Comparison of ENCODE assay signal across 10 cellular contexts in the genomic region with DNA sequence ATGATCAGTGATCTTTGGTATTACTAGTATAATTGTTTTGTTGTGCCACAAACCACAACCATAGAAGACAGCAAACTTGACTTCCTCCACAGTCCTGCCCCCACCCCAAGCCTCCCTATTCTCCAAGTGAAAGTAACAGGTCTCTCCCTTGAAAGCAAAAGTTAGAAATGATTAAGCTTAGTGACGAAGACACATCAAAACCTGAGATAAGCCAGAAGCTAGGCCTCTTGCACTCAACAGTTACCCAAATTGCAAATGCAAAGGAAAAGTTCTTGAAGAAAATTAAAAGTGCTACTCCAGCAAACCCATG.
A peak's percentile ranks its signal among the peaks of the same experiment; 100 is the strongest.
DNase-seq lines count a peak whose midpoint lies in the region; ATAC-seq and TF ChIP-seq lines count a peak whose summit lies in the region.
"Had no signal": no experiment of that assay in that cellular context is flagged by ENCODE, and none has a peak within 500 bp of the region (broad histone marks: within the 10 kb centered on the region; RNA-seq: fewer than 3 reads in every experiment).

No MANE protein-coding gene starts in this region.

- H3K27me3 Mint-ChIP-seq in nephron progenitor cell (ENCODE audit: low read depth, poor library complexity): no peaks in the 10 kb centered on the region

- H3K4me3 ChIP-seq in coronary artery: no peak overlapping the region
- H3K4me3 ChIP-seq: thoracic aorta had no signal

- peak; percentile 36 for DNase-seq in activated CD4-positive, alpha-beta T cell treated with anti-CD3 and anti-CD28 coated beads, Interleukin-2, amount 50 U/mL, for 1 hour
- DNase-seq in nephron progenitor cell (no peak), coronary artery (ENCODE audit: low spot score) (no peak), D341Med (ENCODE audit: low spot score) (no peak), caudate nucleus (lab: John Stamatoyannopoulos, UW) (no peak)

- H3K27ac ChIP-seq in coronary artery (no peak overlapping the region), caudate nucleus (ENCODE audit: low read depth, low read length) (no peak overlapping the region)
- H3K27ac ChIP-seq: thoracic aorta, VCaP had no signal

- no peak for TF ChIP-seq POLR2A in GM18505 (IDR thresholded peaks at IDR 0.05; ENCODE audit: borderline replicate concordance, extremely low read depth, insufficient read depth, insufficient read length)

- H3K27ac Mint-ChIP-seq in nephron progenitor cell: peak overlapping the region; percentile 55

- ATAC-seq in GM18505 (IDR thresholded peaks at IDR 0.05; ENCODE audit: unreplicated experiment) (peak; percentile 84), HG02885 (IDR thresholded peaks at IDR 0.05; ENCODE audit: poor library complexity, unreplicated experiment) (peak; percentile 73), GM21825 (IDR thresholded peaks at IDR 0.05; ENCODE audit: unreplicated experiment) (no peak)

- no peaks in the 10 kb centered on the region for H3K9me3 Mint-ChIP-seq in nephron progenitor cell

- peaks cover 47% of the 10 kb centered on the region for H3K36me3 Mint-ChIP-seq in nephron progenitor cell (ENCODE audit: low read depth)

- no peak overlapping the region for H3K4me3 Mint-ChIP-seq in nephron progenitor cell

- TF ChIP-seq CTCF in nephron progenitor cell (IDR thresholded peaks at IDR 0.05) (no peak), coronary artery (IDR thresholded peaks at IDR 0.05) (no peak)

- H3K4me1 Mint-ChIP-seq in nephron progenitor cell: peaks cover 25% of the 10 kb centered on the region
